3 cellular contexts compared by ENCODE assay signal in genomic region chr12:130459916-130460315, GRCh38.
TF ChIP-seq lines count a peak whose summit lies in the region.

No MANE protein-coding gene starts in this region.

TF ChIP-seq in SK-N-SH, 30 proteins besides CTCF, POLR2A, EP300 and RAD21 (continued from another document):
- TF ChIP-seq SIN3A (IDR thresholded peaks at IDR 0.05; ENCODE audit: borderline replicate concordance, low read depth, low read length), result no peak
- no peak for TF ChIP-seq RFX5 (IDR thresholded peaks at IDR 0.05; ENCODE audit: low read length)
- no peak for TF ChIP-seq CHD2 (IDR thresholded peaks at IDR 0.05; ENCODE audit: low read length, partially characterized antibody)
- TF ChIP-seq ELF1 (IDR thresholded peaks at IDR 0.05), result no peak
- no peak for TF ChIP-seq SMC3 (IDR thresholded peaks at IDR 0.05; ENCODE audit: low read depth, low read length)
- TF ChIP-seq MXI1 (IDR thresholded peaks at IDR 0.05; ENCODE audit: low read depth, low read length), result no peak
- no peak for TF ChIP-seq MAX (IDR thresholded peaks at IDR 0.05; ENCODE audit: low read depth)
- no peak for TF ChIP-seq NFIC (IDR thresholded peaks at IDR 0.05; ENCODE audit: borderline replicate concordance)
TF ChIP-seq in SK-N-SH: peak in this region for 0.

TF ChIP-seq in SK-N-SH treated with all-trans-retinoic acid at 6 μM for 48 hours, 23 proteins besides CTCF, POLR2A, EP300 and RAD21 (continued from another document):
- TF ChIP-seq CREB5 (CRISPR knock-in tag; IDR thresholded peaks at IDR 0.05; ENCODE audit: low read depth) (no peak), ARNTL (CRISPR knock-in tag; IDR thresholded peaks at IDR 0.05; ENCODE audit: borderline replicate concordance, low read depth) (no peak), ZFP30 (CRISPR knock-in tag; IDR thresholded peaks at IDR 0.05) (no peak), ZNF565 (CRISPR knock-in tag; conservative IDR thresholded peaks at IDR 0.05; ENCODE audit: low read depth) (no peak), RARB (CRISPR knock-in tag; IDR thresholded peaks at IDR 0.05) (no peak)

TF ChIP-seq in K562, 482 proteins besides CTCF, POLR2A, EP300 and RAD21 (continued from another document):
- TF ChIP-seq PRPF4 (IDR thresholded peaks at IDR 0.05; ENCODE audit: insufficient read depth, low read depth, low read length, poor library complexity, severe bottlenecking), result no peak
- TF ChIP-seq ZFPM2 (CRISPR knock-in tag; IDR thresholded peaks at IDR 0.05), result no peak
- no peak for TF ChIP-seq CEBPZ (IDR thresholded peaks at IDR 0.05; ENCODE audit: borderline replicate concordance, low read depth, low read length)
TF ChIP-seq in K562: peak in this region for 0.
